ENCODE assay signal across 1 cellular context in genomic region chr19:10863107-10863700, GRCh38.
TF ChIP-seq lines count a peak whose summit lies in the region.

No MANE protein-coding gene starts in this region.

TF ChIP-seq in K562, 482 proteins besides CTCF, POLR2A, EP300 and RAD21 (continued from another document):
- peak; percentile 93 for TF ChIP-seq ATF3 (IDR thresholded peaks at IDR 0.05)
- TF ChIP-seq ATF3 (CRISPR knock-in tag; conservative IDR thresholded peaks at IDR 0.05) = no peak; the same call in 1 of the 2 replicates
- peak in 1 of 2 experiments; percentile 80; a peak in 3 of 4 replicates for TF ChIP-seq RCOR1 (IDR thresholded peaks at IDR 0.05; ENCODE audit: borderline replicate concordance in 1 of 2, low read depth in 2 of 2, low read length in 2 of 2)
- no peak for TF ChIP-seq ZNF263 (CRISPR knock-in tag; IDR thresholded peaks at IDR 0.05; ENCODE audit: borderline replicate concordance)
- no peak for TF ChIP-seq DMBX1 (CRISPR knock-in tag; IDR thresholded peaks at IDR 0.05; ENCODE audit: borderline replicate concordance)
- TF ChIP-seq MEIS2 (IDR thresholded peaks at IDR 0.05; ENCODE audit: partially characterized antibody) = peak; percentile 65
- 0 out of 2 replicates have a peak, but pooled peaks have one; percentile 38 for TF ChIP-seq PTTG1 (tag; IDR thresholded peaks at IDR 0.05; ENCODE audit: low read depth)
- no peak for TF ChIP-seq BACH1 (tag; IDR thresholded peaks at IDR 0.05)
- TF ChIP-seq TRIM28 (IDR thresholded peaks at IDR 0.05) = no peak
- no peak for TF ChIP-seq RNF219 (CRISPR knock-in tag; IDR thresholded peaks at IDR 0.05)
- TF ChIP-seq FOXP4 (CRISPR knock-in tag; IDR thresholded peaks at IDR 0.05; ENCODE audit: borderline replicate concordance) = no peak
- TF ChIP-seq NEUROD1 (IDR thresholded peaks at IDR 0.05; ENCODE audit: borderline replicate concordance, low read depth, low read length, partially characterized antibody) = no peak
- no peak for TF ChIP-seq CREB3 (tag; conservative IDR thresholded peaks at IDR 0.05; ENCODE audit: low read depth)
- no peak for TF ChIP-seq ZNF280B (CRISPR knock-in tag; IDR thresholded peaks at IDR 0.05)
- TF ChIP-seq NR2F6 (CRISPR knock-in tag; IDR thresholded peaks at IDR 0.05) = no peak
- TF ChIP-seq NBN (IDR thresholded peaks at IDR 0.05; ENCODE audit: low read depth) = peak; percentile 61; the same call in 1 of the 2 replicates
- no peak for TF ChIP-seq BMI1 (IDR thresholded peaks at IDR 0.05; ENCODE audit: low read length)
- no peak for TF ChIP-seq DACH1 (IDR thresholded peaks at IDR 0.05; ENCODE audit: partially characterized antibody)
- no peak; the same call in 1 of the 2 replicates for TF ChIP-seq PHF21A (IDR thresholded peaks at IDR 0.05; ENCODE audit: borderline replicate concordance, low read depth)
- no peak for TF ChIP-seq KAT7 (CRISPR knock-in tag; IDR thresholded peaks at IDR 0.05; ENCODE audit: borderline replicate concordance)
- peak; percentile 23; the same call in 1 of the 2 replicates for TF ChIP-seq LEF1 (IDR thresholded peaks at IDR 0.05)
- no peak for TF ChIP-seq ERF (CRISPR knock-in tag; IDR thresholded peaks at IDR 0.05)
- TF ChIP-seq NR1H2 (CRISPR knock-in tag; IDR thresholded peaks at IDR 0.05) = no peak
- TF ChIP-seq CTCFL (IDR thresholded peaks at IDR 0.05; ENCODE audit: borderline replicate concordance, insufficient read depth, low read depth, low read length, poor library complexity, severe bottlenecking) = no peak
- no peak for TF ChIP-seq SMARCC2 (IDR thresholded peaks at IDR 0.05; ENCODE audit: low read depth)
- no peak for TF ChIP-seq ZNF717 (CRISPR knock-in tag; IDR thresholded peaks at IDR 0.05)
- TF ChIP-seq ATF7 (IDR thresholded peaks at IDR 0.05) = peak; percentile 96
- TF ChIP-seq NFYB (IDR thresholded peaks at IDR 0.05; ENCODE audit: extremely low read depth, insufficient read length) = no peak
- no peak for TF ChIP-seq ZEB2 (IDR thresholded peaks at IDR 0.05)
- no peak for TF ChIP-seq ARHGAP35 (IDR thresholded peaks at IDR 0.05; ENCODE audit: partially characterized antibody)
- TF ChIP-seq ZNF76 (CRISPR knock-in tag; IDR thresholded peaks at IDR 0.05; ENCODE audit: borderline replicate concordance) = no peak
- TF ChIP-seq ZBTB43 (CRISPR knock-in tag; IDR thresholded peaks at IDR 0.05) = 0 out of 2 replicates have a peak, but pooled peaks have one; percentile 27
- TF ChIP-seq PKNOX1 (IDR thresholded peaks at IDR 0.05) = peak; percentile 75
- TF ChIP-seq L3MBTL2 (IDR thresholded peaks at IDR 0.05) = peak; percentile 76
- TF ChIP-seq ESRRA (IDR thresholded peaks at IDR 0.05; ENCODE audit: borderline replicate concordance, low read depth) = peak; percentile 33
- peak; percentile 28 for TF ChIP-seq DPF2 (IDR thresholded peaks at IDR 0.05)
- TF ChIP-seq CBFA2T3 (IDR thresholded peaks at IDR 0.05) = peak; percentile 31; the same call in 1 of the 2 replicates
- TF ChIP-seq ADNP (tag; IDR thresholded peaks at IDR 0.05) = peak; percentile 64; the same call in 1 of the 2 replicates
- TF ChIP-seq EP400 (IDR thresholded peaks at IDR 0.05) = peak; percentile 57; the same call in 1 of the 2 replicates
- TF ChIP-seq ATF1 (CRISPR knock-in tag; IDR thresholded peaks at IDR 0.05) = no peak
- TF ChIP-seq ATF1 (tag; IDR thresholded peaks at IDR 0.05) = peak; percentile 85
- TF ChIP-seq RFX1 (IDR thresholded peaks at IDR 0.05) = no peak
- no peak for TF ChIP-seq CREB5 (CRISPR knock-in tag; IDR thresholded peaks at IDR 0.05)
- no peak for TF ChIP-seq SNAPC5 (CRISPR knock-in tag; IDR thresholded peaks at IDR 0.05)
- TF ChIP-seq XRCC4 (IDR thresholded peaks at IDR 0.05; ENCODE audit: extremely low read depth, insufficient read depth, insufficient read length) = no peak
- TF ChIP-seq BRD4 (IDR thresholded peaks at IDR 0.05) = no peak
- TF ChIP-seq KDM1A (IDR thresholded peaks at IDR 0.05) = peak; percentile 97 to 98
- TF ChIP-seq E2F1 (CRISPR knock-in tag; IDR thresholded peaks at IDR 0.05) = no peak
- no peak for TF ChIP-seq MIER1 (IDR thresholded peaks at IDR 0.05; ENCODE audit: low read depth)
- TF ChIP-seq ARID1B (IDR thresholded peaks at IDR 0.05) = peak; percentile 38; the same call in 1 of the 2 replicates
- TF ChIP-seq SOX6 (IDR thresholded peaks at IDR 0.05) = no peak
- 0 out of 2 replicates have a peak, but pooled peaks have one; percentile 27 for TF ChIP-seq ETV1 (tag; conservative IDR thresholded peaks at IDR 0.05; ENCODE audit: low read depth)
- peak; percentile 78 for TF ChIP-seq CREM (IDR thresholded peaks at IDR 0.05; ENCODE audit: low read depth)
- TF ChIP-seq CREB1 (IDR thresholded peaks at IDR 0.05) = no peak
- TF ChIP-seq CREB1 (CRISPR knock-in tag; IDR thresholded peaks at IDR 0.05) = peak; percentile 66
- TF ChIP-seq ZFP30 (CRISPR knock-in tag; IDR thresholded peaks at IDR 0.05; ENCODE audit: borderline replicate concordance) = no peak
- peak; percentile 75 to 79 for TF ChIP-seq FOXK2 (conservative IDR thresholded peaks at IDR 0.05 in 1 of 2, IDR thresholded peaks at IDR 0.05 in 1 of 2; ENCODE audit: low read depth in 2 of 2)
